ENCODE assay signal across 1 cellular context in the genomic region with DNA sequence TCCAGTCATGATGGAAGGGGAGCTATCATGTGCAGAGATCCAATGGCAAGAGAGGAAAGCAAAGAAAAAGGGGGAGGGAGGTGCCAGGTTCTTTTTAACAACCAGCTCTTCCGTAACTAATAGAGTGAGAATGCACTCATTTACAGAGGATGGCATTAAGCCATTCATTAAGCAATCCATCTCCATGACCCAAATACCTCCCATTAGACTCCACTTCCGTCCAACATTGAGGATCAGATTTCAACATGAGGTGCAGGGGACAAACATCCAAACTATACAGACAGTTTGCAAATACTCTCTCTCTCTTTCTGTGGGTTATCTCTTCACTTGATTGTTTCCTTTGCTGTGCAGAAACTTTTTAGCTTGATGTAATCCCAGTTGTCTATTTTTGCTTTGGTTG.
TF ChIP-seq lines count a peak whose summit lies in the region.

No MANE protein-coding gene starts in this region.

TF ChIP-seq in IMR-90, 13 proteins besides CTCF, POLR2A, EP300 and RAD21:
- TF ChIP-seq, protein P1, sequence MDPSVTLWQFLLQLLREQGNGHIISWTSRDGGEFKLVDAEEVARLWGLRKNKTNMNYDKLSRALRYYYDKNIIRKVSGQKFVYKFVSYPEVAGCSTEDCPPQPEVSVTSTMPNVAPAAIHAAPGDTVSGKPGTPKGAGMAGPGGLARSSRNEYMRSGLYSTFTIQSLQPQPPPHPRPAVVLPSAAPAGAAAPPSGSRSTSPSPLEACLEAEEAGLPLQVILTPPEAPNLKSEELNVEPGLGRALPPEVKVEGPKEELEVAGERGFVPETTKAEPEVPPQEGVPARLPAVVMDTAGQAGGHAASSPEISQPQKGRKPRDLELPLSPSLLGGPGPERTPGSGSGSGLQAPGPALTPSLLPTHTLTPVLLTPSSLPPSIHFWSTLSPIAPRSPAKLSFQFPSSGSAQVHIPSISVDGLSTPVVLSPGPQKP (IDR thresholded peaks at IDR 0.05; ENCODE audit: borderline replicate concordance, low read depth, low read length), result no peak
- TF ChIP-seq NFE2L2 (IDR thresholded peaks at IDR 0.05; ENCODE audit: low read depth, low read length), result no peak
- TF ChIP-seq, protein P2, sequence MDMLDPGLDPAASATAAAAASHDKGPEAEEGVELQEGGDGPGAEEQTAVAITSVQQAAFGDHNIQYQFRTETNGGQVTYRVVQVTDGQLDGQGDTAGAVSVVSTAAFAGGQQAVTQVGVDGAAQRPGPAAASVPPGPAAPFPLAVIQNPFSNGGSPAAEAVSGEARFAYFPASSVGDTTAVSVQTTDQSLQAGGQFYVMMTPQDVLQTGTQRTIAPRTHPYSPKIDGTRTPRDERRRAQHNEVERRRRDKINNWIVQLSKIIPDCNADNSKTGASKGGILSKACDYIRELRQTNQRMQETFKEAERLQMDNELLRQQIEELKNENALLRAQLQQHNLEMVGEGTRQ (IDR thresholded peaks at IDR 0.05; ENCODE audit: low read depth, low read length), result no peak
- no peak for TF ChIP-seq MAFK (IDR thresholded peaks at IDR 0.05; ENCODE audit: low read depth, low read length)
- TF ChIP-seq RCOR1 (IDR thresholded peaks at IDR 0.05; ENCODE audit: insufficient replicate concordance, low read length), result no peak
- no peak for TF ChIP-seq CEBPB (IDR thresholded peaks at IDR 0.05; ENCODE audit: low read depth, low read length)
- no peak for TF ChIP-seq BHLHE40 (IDR thresholded peaks at IDR 0.05; ENCODE audit: low read depth, low read length)
- TF ChIP-seq SMC3 (IDR thresholded peaks at IDR 0.05; ENCODE audit: low read depth, low read length), result no peak
- TF ChIP-seq MXI1 (IDR thresholded peaks at IDR 0.05; ENCODE audit: borderline replicate concordance, low read depth, low read length), result no peak
